In the genomic region with DNA sequence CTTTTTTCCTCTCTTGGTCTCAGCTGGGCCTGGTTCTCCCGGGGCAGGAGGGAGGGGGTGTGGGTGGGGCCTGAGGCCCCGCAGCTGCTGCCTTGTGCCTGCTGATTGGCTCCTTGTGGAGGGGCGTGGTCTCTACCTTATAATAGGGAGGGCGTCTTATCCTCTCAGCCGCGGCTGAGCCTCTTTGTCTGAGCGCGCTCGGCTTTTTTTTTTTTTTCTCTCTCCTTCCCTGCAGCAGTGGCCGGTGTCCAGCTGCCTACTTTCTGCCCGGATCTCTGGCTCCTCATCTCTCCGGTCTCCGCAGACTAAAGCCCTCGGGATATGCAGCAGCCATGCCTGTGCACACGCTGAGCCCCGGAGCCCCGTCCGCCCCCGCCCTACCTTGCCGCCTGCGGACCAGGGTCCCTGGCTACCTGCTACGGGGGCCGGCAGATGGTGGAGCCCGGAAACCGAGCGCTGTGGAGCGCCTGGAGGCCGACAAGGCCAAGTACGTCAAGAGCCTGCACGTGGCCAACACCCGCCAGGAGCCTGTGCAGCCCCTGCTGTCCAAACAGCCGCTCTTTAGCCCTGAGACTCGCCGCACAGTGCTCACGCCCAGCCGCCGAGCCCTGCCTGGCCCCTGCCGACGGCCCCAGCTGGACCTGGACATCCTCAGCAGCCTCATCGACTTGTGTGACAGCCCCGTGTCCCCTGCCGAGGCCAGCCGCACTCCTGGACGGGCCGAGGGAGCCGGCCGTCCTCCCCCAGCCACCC, we compare ENCODE assay signal across 8 cellular contexts. TPM values are rescaled to one million over a fixed set of nuclear protein-coding genes. Genes with fewer than 3 reads are reported as not detected.
DNase-seq lines count a peak whose midpoint lies in the region; ATAC-seq and TF ChIP-seq lines count a peak whose summit lies in the region.

No MANE protein-coding gene starts in this region.

- H3K36me3 Mint-ChIP-seq in T-helper 2 cell treated with Interferon-gamma antibody and Interleukin-4, amounts not matched to agents 5 μg/mL and 100 μg/mL, for 36 hours (ENCODE audit: low read depth): peaks cover 19% of the 10 kb centered on the region

- H3K4me1 ChIP-seq in ascending aorta (peaks cover 7 to 9% of the 10 kb centered on the region in 2 donors), vagina (peaks cover 56% of the 10 kb centered on the region)

- intact Hi-C loops in ascending aorta (cut with DNase I) (no loop called here), vagina (cut with DNase I) (no loop called here)

- H3K4me3 Mint-ChIP-seq in T-helper 2 cell treated with Interferon-gamma antibody and Interleukin-4, amounts not matched to agents 5 μg/mL and 100 μg/mL, for 36 hours: peak overlapping the region; percentile 86

- H3K4me3 ChIP-seq in GM08714 (ENCODE audit: low read length) (peak overlapping the region; percentile 36; the same call in 1 of the 2 replicates), ascending aorta (peak overlapping the region; percentile 36 to 61), vagina (peak overlapping the region; percentile 20 to 46)

- H3K36me3 ChIP-seq in ascending aorta (no peaks in the 10 kb centered on the region), vagina (no peaks in the 10 kb centered on the region)

- no peak for TF ChIP-seq POLR2A in vagina (IDR thresholded peaks at IDR 0.05)

- peak overlapping the region; percentile 70 for H3K27ac Mint-ChIP-seq in T-helper 2 cell treated with Interferon-gamma antibody and Interleukin-4, amounts not matched to agents 5 μg/mL and 100 μg/mL, for 36 hours

- no peak overlapping the region for H3K27ac ChIP-seq in ascending aorta
- peak overlapping the region; percentile 54 for H3K27ac ChIP-seq in vagina

- H3K4me1 Mint-ChIP-seq in T-helper 2 cell treated with Interferon-gamma antibody and Interleukin-4, amounts not matched to agents 5 μg/mL and 100 μg/mL, for 36 hours (ENCODE audit: low read depth): peaks cover 31% of the 10 kb centered on the region

- H3K27me3 ChIP-seq in ascending aorta (peaks cover 7% of the 10 kb centered on the region), vagina (no peaks in the 10 kb centered on the region)

- H3K9me3 Mint-ChIP-seq in T-helper 2 cell treated with Interferon-gamma antibody and Interleukin-4, amounts not matched to agents 5 μg/mL and 100 μg/mL, for 36 hours: no peaks in the 10 kb centered on the region

- no peaks in the 10 kb centered on the region for H3K9me3 ChIP-seq in ascending aorta
- H3K9me3 ChIP-seq in vagina: no peaks in the 10 kb centered on the region

- DNase-seq in NCI-H1417 (lab: John Stamatoyannopoulos, UW): peak; percentile 94 to 98 (median 96)
- DNase-seq in T-helper 2 cell treated with Interferon-gamma antibody and Interleukin-4, amounts not matched to agents 5 μg/mL and 100 μg/mL, for 36 hours (ENCODE audit: low spot score): peak; percentile 77
- peak; percentile 64 to 92 for DNase-seq in ascending aorta (ENCODE audit: low spot score in 2 of 2)
- DNase-seq in hepatic stellate cell (ENCODE audit: low spot score): peak; percentile 98
- DNase-seq in renal cortical epithelial cell (ENCODE audit: low read depth): peak; percentile 87
- DNase-seq in vagina (ENCODE audit: extremely low spot score in 2 of 2): no peak

- H3K27me3 Mint-ChIP-seq in T-helper 2 cell treated with Interferon-gamma antibody and Interleukin-4, amounts not matched to agents 5 μg/mL and 100 μg/mL, for 36 hours (ENCODE audit: low read depth): no peaks in the 10 kb centered on the region

- peak; percentile 93 for ATAC-seq in HG02588 (IDR thresholded peaks at IDR 0.05; ENCODE audit: unreplicated experiment)

- TF ChIP-seq CTCF in ascending aorta (IDR thresholded peaks at IDR 0.05): no peak
- no peak for TF ChIP-seq CTCF in vagina (IDR thresholded peaks at IDR 0.05)

RNA-seq across cellular contexts. Expression of a gene that starts 11.1 kb away (rescaled TPM):
- total RNA-seq in ascending aorta: 9.7 TPM
- 3.2 and 3.6 TPM in 2 replicates for total RNA-seq in renal cortical epithelial cell
- 11.8 TPM for total RNA-seq in vagina

Comparison
In these comparisons a context has a peak if more than half of its experiments do, and no peak if none do; other contexts are left out.
1. DNase-seq: peak in NCI-H1417 (3 of 3), T-helper 2 cell treated with Interferon-gamma antibody and Interleukin-4, amounts not matched to agents 5 μg/mL and 100 μg/mL, for 36 hours (single experiment), ascending aorta (2 of 2), hepatic stellate cell (single experiment) and renal cortical epithelial cell (single experiment); none in vagina (0 of 2).
2. Peak in every context shown above with its lines, with median percentiles within 50 percentile points of each other: H3K4me3 ChIP-seq.